1 cellular context compared by ENCODE assay signal in the genomic region with DNA sequence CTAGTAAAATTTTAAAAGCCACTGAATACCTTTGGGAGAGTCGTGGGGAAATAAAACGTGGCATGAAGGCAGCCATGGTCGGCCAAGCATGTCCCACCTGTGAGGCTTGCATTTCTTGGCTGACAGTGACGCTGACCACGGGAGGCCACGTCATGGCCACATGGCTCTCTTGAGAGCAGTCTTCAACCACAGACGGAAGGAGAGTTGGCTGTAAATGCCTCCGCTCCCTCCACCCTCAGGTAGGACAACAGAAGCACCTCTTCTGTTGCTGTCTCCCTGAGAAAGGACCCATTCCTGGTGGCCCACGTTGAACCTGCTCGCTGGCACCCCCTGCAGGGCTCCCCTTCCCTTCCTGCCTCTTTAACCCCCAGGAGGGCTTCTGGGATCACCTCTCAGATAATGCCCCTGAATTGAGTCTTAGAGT.
A peak's percentile ranks its signal among the peaks of the same experiment; 100 is the strongest.
TF ChIP-seq lines count a peak whose summit lies in the region.

No MANE protein-coding gene starts in this region.

TF ChIP-seq in K562, 482 proteins besides CTCF, POLR2A, EP300 and RAD21 (continued from another document and continues in another):
- TF ChIP-seq, protein P1, sequence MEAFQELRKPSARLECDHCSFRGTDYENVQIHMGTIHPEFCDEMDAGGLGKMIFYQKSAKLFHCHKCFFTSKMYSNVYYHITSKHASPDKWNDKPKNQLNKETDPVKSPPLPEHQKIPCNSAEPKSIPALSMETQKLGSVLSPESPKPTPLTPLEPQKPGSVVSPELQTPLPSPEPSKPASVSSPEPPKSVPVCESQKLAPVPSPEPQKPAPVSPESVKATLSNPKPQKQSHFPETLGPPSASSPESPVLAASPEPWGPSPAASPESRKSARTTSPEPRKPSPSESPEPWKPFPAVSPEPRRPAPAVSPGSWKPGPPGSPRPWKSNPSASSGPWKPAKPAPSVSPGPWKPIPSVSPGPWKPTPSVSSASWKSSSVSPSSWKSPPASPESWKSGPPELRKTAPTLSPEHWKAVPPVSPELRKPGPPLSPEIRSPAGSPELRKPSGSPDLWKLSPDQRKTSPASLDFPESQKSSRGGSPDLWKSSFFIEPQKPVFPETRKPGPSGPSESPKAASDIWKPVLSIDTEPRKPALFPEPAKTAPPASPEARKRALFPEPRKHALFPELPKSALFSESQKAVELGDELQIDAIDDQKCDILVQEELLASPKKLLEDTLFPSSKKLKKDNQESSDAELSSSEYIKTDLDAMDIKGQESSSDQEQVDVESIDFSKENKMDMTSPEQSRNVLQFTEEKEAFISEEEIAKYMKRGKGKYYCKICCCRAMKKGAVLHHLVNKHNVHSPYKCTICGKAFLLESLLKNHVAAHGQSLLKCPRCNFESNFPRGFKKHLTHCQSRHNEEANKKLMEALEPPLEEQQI (IDR thresholded peaks at IDR 0.05): no peak
- no peak for TF ChIP-seq ILK (tag; IDR thresholded peaks at IDR 0.05; ENCODE audit: borderline replicate concordance, low read depth)
- peak; percentile 52; the same call in 1 of the 2 replicates for TF ChIP-seq SP1 (CRISPR knock-in tag; IDR thresholded peaks at IDR 0.05)
- TF ChIP-seq RBM15 (IDR thresholded peaks at IDR 0.05; ENCODE audit: insufficient read depth, low read length): no peak
- no peak for TF ChIP-seq TRIM28 (IDR thresholded peaks at IDR 0.05)
- 0 out of 2 replicates have a peak, but pooled peaks have one; percentile 48 for TF ChIP-seq L3MBTL2 (IDR thresholded peaks at IDR 0.05)
- no peak for TF ChIP-seq ZNF165 (CRISPR knock-in tag; IDR thresholded peaks at IDR 0.05; ENCODE audit: borderline replicate concordance)
- TF ChIP-seq ZC3H4 (CRISPR knock-in tag; IDR thresholded peaks at IDR 0.05; ENCODE audit: borderline replicate concordance): no peak
- TF ChIP-seq TSC22D4 (tag; IDR thresholded peaks at IDR 0.05): no peak
- no peak for TF ChIP-seq ZKSCAN3 (CRISPR knock-in tag; IDR thresholded peaks at IDR 0.05)
- TF ChIP-seq, protein P2, sequence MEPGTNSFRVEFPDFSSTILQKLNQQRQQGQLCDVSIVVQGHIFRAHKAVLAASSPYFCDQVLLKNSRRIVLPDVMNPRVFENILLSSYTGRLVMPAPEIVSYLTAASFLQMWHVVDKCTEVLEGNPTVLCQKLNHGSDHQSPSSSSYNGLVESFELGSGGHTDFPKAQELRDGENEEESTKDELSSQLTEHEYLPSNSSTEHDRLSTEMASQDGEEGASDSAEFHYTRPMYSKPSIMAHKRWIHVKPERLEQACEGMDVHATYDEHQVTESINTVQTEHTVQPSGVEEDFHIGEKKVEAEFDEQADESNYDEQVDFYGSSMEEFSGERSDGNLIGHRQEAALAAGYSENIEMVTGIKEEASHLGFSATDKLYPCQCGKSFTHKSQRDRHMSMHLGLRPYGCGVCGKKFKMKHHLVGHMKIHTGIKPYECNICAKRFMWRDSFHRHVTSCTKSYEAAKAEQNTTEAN (CRISPR knock-in tag; IDR thresholded peaks at IDR 0.05): no peak
- TF ChIP-seq ZNF431 (CRISPR knock-in tag; IDR thresholded peaks at IDR 0.05): no peak
- TF ChIP-seq GATA2 (CRISPR knock-in tag; IDR thresholded peaks at IDR 0.05): no peak
- TF ChIP-seq MTA3 (IDR thresholded peaks at IDR 0.05; ENCODE audit: borderline replicate concordance): no peak
- no peak for TF ChIP-seq ZNF3 (CRISPR knock-in tag; IDR thresholded peaks at IDR 0.05)
- no peak for TF ChIP-seq SRSF1 (IDR thresholded peaks at IDR 0.05; ENCODE audit: low read depth, low read length)
- TF ChIP-seq, protein P3, sequence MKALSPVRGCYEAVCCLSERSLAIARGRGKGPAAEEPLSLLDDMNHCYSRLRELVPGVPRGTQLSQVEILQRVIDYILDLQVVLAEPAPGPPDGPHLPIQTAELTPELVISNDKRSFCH (CRISPR knock-in tag; IDR thresholded peaks at IDR 0.05): no peak
- TF ChIP-seq, protein P3 (tag; IDR thresholded peaks at IDR 0.05): peak; percentile 51; the same call in 1 of the 2 replicates
- no peak for TF ChIP-seq HDAC2 (IDR thresholded peaks at IDR 0.05)
- TF ChIP-seq SRSF3 (IDR thresholded peaks at IDR 0.05; ENCODE audit: insufficient read depth, low read length): no peak
- TF ChIP-seq, protein P4, sequence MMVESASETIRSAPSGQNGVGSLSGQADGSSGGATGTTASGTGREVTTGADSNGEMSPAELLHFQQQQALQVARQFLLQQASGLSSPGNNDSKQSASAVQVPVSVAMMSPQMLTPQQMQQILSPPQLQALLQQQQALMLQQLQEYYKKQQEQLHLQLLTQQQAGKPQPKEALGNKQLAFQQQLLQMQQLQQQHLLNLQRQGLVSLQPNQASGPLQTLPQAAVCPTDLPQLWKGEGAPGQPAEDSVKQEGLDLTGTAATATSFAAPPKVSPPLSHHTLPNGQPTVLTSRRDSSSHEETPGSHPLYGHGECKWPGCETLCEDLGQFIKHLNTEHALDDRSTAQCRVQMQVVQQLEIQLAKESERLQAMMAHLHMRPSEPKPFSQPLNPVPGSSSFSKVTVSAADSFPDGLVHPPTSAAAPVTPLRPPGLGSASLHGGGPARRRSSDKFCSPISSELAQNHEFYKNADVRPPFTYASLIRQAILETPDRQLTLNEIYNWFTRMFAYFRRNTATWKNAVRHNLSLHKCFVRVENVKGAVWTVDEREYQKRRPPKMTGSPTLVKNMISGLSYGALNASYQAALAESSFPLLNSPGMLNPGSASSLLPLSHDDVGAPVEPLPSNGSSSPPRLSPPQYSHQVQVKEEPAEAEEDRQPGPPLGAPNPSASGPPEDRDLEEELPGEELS (CRISPR knock-in tag; IDR thresholded peaks at IDR 0.05; ENCODE audit: borderline replicate concordance): no peak
- TF ChIP-seq, protein P5, sequence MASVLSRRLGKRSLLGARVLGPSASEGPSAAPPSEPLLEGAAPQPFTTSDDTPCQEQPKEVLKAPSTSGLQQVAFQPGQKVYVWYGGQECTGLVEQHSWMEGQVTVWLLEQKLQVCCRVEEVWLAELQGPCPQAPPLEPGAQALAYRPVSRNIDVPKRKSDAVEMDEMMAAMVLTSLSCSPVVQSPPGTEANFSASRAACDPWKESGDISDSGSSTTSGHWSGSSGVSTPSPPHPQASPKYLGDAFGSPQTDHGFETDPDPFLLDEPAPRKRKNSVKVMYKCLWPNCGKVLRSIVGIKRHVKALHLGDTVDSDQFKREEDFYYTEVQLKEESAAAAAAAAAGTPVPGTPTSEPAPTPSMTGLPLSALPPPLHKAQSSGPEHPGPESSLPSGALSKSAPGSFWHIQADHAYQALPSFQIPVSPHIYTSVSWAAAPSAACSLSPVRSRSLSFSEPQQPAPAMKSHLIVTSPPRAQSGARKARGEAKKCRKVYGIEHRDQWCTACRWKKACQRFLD (CRISPR knock-in tag; IDR thresholded peaks at IDR 0.05): no peak
- TF ChIP-seq, protein P6, sequence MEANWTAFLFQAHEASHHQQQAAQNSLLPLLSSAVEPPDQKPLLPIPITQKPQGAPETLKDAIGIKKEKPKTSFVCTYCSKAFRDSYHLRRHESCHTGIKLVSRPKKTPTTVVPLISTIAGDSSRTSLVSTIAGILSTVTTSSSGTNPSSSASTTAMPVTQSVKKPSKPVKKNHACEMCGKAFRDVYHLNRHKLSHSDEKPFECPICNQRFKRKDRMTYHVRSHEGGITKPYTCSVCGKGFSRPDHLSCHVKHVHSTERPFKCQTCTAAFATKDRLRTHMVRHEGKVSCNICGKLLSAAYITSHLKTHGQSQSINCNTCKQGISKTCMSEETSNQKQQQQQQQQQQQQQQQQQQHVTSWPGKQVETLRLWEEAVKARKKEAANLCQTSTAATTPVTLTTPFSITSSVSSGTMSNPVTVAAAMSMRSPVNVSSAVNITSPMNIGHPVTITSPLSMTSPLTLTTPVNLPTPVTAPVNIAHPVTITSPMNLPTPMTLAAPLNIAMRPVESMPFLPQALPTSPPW (CRISPR knock-in tag; IDR thresholded peaks at IDR 0.05): peak; percentile 27; the same call in 1 of the 2 replicates
- no peak for TF ChIP-seq EWSR1 (IDR thresholded peaks at IDR 0.05; ENCODE audit: borderline replicate concordance, low read depth, partially characterized antibody)
- TF ChIP-seq CC2D1A (IDR thresholded peaks at IDR 0.05): peak; percentile 34; the same call in 1 of the 2 replicates
- no peak for TF ChIP-seq HIVEP1 (CRISPR knock-in tag; IDR thresholded peaks at IDR 0.05)
- no peak for TF ChIP-seq HNRNPH1 (optimal IDR thresholded peaks at IDR 0.05; ENCODE audit: low read depth, low read length)
- TF ChIP-seq ZNF584 (CRISPR knock-in tag; IDR thresholded peaks at IDR 0.05; ENCODE audit: low read depth): no peak
- TF ChIP-seq, protein P7, sequence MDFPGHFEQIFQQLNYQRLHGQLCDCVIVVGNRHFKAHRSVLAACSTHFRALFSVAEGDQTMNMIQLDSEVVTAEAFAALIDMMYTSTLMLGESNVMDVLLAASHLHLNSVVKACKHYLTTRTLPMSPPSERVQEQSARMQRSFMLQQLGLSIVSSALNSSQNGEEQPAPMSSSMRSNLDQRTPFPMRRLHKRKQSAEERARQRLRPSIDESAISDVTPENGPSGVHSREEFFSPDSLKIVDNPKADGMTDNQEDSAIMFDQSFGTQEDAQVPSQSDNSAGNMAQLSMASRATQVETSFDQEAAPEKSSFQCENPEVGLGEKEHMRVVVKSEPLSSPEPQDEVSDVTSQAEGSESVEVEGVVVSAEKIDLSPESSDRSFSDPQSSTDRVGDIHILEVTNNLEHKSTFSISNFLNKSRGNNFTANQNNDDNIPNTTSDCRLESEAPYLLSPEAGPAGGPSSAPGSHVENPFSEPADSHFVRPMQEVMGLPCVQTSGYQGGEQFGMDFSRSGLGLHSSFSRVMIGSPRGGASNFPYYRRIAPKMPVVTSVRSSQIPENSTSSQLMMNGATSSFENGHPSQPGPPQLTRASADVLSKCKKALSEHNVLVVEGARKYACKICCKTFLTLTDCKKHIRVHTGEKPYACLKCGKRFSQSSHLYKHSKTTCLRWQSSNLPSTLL (IDR thresholded peaks at IDR 0.05): no peak
- TF ChIP-seq, protein P8, sequence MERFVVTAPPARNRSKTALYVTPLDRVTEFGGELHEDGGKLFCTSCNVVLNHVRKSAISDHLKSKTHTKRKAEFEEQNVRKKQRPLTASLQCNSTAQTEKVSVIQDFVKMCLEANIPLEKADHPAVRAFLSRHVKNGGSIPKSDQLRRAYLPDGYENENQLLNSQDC (CRISPR knock-in tag; IDR thresholded peaks at IDR 0.05): no peak
- TF ChIP-seq NFATC3 (IDR thresholded peaks at IDR 0.05): no peak
- no peak for TF ChIP-seq ESRRB (CRISPR knock-in tag; IDR thresholded peaks at IDR 0.05; ENCODE audit: borderline replicate concordance)
- no peak for TF ChIP-seq DMBX1 (CRISPR knock-in tag; IDR thresholded peaks at IDR 0.05; ENCODE audit: borderline replicate concordance)
- no peak for TF ChIP-seq HDAC6 (IDR thresholded peaks at IDR 0.05; ENCODE audit: low read depth, low read length)
- no peak for TF ChIP-seq HOXB6 (CRISPR knock-in tag; IDR thresholded peaks at IDR 0.05; ENCODE audit: borderline replicate concordance)
- 0 out of 2 replicates have a peak, but pooled peaks have one; percentile 15 for TF ChIP-seq ARID1B (IDR thresholded peaks at IDR 0.05)
- TF ChIP-seq RBFOX2 (IDR thresholded peaks at IDR 0.05; ENCODE audit: low read depth, low read length): no peak
- no peak for TF ChIP-seq ZNF239 (CRISPR knock-in tag; IDR thresholded peaks at IDR 0.05)
- TF ChIP-seq, protein P9, sequence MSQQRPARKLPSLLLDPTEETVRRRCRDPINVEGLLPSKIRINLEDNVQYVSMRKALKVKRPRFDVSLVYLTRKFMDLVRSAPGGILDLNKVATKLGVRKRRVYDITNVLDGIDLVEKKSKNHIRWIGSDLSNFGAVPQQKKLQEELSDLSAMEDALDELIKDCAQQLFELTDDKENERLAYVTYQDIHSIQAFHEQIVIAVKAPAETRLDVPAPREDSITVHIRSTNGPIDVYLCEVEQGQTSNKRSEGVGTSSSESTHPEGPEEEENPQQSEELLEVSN (IDR thresholded peaks at IDR 0.05; ENCODE audit: borderline replicate concordance in 1 of 2, extremely low read depth in 1 of 2, insufficient read depth in 1 of 2, insufficient read length in 1 of 2, low read depth in 1 of 2, low read length in 1 of 2, poor library complexity in 1 of 2, severe bottlenecking in 1 of 2): no peak
- TF ChIP-seq, protein P10, sequence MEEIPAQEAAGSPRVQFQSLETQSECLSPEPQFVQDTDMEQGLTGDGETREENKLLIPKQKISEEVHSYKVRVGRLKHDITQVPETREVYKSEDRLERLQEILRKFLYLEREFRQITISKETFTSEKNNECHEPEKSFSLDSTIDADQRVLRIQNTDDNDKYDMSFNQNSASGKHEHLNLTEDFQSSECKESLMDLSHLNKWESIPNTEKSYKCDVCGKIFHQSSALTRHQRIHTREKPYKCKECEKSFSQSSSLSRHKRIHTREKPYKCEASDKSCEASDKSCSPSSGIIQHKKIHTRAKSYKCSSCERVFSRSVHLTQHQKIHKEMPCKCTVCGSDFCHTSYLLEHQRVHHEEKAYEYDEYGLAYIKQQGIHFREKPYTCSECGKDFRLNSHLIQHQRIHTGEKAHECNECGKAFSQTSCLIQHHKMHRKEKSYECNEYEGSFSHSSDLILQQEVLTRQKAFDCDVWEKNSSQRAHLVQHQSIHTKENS (CRISPR knock-in tag; IDR thresholded peaks at IDR 0.05): no peak
- TF ChIP-seq, protein P11, sequence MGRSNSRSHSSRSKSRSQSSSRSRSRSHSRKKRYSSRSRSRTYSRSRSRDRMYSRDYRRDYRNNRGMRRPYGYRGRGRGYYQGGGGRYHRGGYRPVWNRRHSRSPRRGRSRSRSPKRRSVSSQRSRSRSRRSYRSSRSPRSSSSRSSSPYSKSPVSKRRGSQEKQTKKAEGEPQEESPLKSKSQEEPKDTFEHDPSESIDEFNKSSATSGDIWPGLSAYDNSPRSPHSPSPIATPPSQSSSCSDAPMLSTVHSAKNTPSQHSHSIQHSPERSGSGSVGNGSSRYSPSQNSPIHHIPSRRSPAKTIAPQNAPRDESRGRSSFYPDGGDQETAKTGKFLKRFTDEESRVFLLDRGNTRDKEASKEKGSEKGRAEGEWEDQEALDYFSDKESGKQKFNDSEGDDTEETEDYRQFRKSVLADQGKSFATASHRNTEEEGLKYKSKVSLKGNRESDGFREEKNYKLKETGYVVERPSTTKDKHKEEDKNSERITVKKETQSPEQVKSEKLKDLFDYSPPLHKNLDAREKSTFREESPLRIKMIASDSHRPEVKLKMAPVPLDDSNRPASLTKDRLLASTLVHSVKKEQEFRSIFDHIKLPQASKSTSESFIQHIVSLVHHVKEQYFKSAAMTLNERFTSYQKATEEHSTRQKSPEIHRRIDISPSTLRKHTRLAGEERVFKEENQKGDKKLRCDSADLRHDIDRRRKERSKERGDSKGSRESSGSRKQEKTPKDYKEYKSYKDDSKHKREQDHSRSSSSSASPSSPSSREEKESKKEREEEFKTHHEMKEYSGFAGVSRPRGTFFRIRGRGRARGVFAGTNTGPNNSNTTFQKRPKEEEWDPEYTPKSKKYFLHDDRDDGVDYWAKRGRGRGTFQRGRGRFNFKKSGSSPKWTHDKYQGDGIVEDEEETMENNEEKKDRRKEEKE (IDR thresholded peaks at IDR 0.05; ENCODE audit: borderline replicate concordance in 1 of 2, control insufficient read depth in 1 of 2, low read depth in 2 of 2, low read length in 1 of 2): no peak
- TF ChIP-seq FOXA1 (IDR thresholded peaks at IDR 0.05; ENCODE audit: borderline replicate concordance): no peak
- TF ChIP-seq, protein P12, sequence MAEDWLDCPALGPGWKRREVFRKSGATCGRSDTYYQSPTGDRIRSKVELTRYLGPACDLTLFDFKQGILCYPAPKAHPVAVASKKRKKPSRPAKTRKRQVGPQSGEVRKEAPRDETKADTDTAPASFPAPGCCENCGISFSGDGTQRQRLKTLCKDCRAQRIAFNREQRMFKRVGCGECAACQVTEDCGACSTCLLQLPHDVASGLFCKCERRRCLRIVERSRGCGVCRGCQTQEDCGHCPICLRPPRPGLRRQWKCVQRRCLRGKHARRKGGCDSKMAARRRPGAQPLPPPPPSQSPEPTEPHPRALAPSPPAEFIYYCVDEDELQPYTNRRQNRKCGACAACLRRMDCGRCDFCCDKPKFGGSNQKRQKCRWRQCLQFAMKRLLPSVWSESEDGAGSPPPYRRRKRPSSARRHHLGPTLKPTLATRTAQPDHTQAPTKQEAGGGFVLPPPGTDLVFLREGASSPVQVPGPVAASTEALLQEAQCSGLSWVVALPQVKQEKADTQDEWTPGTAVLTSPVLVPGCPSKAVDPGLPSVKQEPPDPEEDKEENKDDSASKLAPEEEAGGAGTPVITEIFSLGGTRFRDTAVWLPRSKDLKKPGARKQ (CRISPR knock-in tag; IDR thresholded peaks at IDR 0.05): no peak
